In the genomic region with DNA sequence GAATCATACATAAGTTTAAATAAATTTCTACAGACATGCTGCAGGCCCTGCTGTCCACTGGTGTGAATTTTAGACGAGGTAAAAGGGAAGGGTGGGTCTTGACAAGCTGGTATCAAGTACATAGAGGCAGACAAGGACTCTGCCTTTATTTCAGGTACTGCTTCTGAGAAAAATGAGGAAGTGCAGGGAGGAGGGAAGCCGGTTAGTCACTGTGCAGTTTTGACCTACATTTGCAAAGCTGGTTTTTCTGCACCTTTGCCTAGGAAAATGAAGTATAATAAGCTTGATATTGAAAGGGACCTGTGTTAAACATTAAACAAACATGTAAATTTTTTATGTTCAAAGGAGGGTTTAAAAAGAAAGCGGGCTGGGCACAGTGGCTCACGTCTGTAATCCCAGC, we compare ENCODE assay signal across 1 cellular context.
A peak's percentile ranks its signal among the peaks of the same experiment; 100 is the strongest.
TF ChIP-seq lines count a peak whose summit lies in the region.

No MANE protein-coding gene starts in this region.

TF ChIP-seq in K562, 482 proteins besides CTCF, POLR2A, EP300 and RAD21:
- TF ChIP-seq ZNF347 (CRISPR knock-in tag; IDR thresholded peaks at IDR 0.05; ENCODE audit: low read depth): no peak
- peak; percentile 98 for TF ChIP-seq SPI1 (IDR thresholded peaks at IDR 0.05; ENCODE audit: borderline replicate concordance, low read depth, low read length)
- TF ChIP-seq HDAC1 (IDR thresholded peaks at IDR 0.05): no peak
- no peak for TF ChIP-seq NR1H2 (CRISPR knock-in tag; IDR thresholded peaks at IDR 0.05)
- TF ChIP-seq CCNT2 (IDR thresholded peaks at IDR 0.05; ENCODE audit: borderline replicate concordance, extremely low read depth, insufficient read length, low read depth, low read length): no peak
